In the genomic region with DNA sequence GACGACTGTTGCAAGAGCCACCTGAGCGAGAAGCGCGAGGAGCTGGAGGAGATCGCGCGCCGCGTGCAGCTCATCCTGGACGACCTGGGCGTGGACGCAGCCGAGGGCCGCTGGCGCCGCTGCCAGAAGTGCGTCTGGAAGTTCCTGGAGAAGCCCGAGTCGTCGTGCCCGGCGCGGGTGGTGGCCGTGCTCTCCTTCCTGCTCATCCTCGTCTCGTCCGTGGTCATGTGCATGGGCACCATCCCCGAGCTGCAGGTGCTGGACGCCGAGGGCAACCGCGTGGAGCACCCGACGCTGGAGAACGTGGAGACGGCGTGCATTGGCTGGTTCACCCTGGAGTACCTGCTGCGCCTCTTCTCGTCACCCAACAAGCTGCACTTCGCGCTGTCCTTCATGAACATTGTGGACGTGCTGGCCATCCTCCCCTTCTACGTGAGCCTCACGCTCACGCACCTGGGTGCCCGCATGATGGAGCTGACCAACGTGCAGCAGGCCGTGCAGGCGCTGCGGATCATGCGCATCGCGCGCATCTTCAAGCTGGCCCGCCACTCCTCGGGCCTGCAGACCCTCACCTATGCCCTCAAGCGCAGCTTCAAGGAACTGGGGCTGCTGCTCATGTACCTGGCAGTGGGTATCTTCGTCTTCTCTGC, we compare ENCODE assay signal across 20 cellular contexts. TPM values are rescaled to one million over a fixed set of nuclear protein-coding genes. Genes with fewer than 3 reads are reported as not detected.
DNase-seq lines count a peak whose midpoint lies in the region; ATAC-seq, FAIRE-seq and TF ChIP-seq lines count a peak whose summit lies in the region.
"Had no signal": no experiment of that assay in that cellular context is flagged by ENCODE, and none has a peak within 500 bp of the region (broad histone marks: within the 10 kb centered on the region; RNA-seq: fewer than 3 reads in every experiment).

No MANE protein-coding gene starts in this region.

- H3K9ac ChIP-seq in astrocyte (ENCODE audit: low read length): no peak overlapping the region
- peak overlapping the region in 1 of 2 donors; percentile 15 for H3K9ac ChIP-seq in stomach smooth muscle (ENCODE audit: low read length in 2 of 2)

- no peak overlapping the region for H2AFZ ChIP-seq in astrocyte (ENCODE audit: low read depth, low read length)

- no peak overlapping the region for H3K27ac Mint-ChIP-seq in astrocyte (ENCODE audit: unreplicated experiment)
- H3K27ac Mint-ChIP-seq: CD4-positive, CD25-positive, alpha-beta regulatory T cell; stimulated activated memory B cell treated with anti-CD40 and anti-IgM and Interleukin-4, amounts not matched to agents 10 μg/mL and 1 μg/mL and 100 μg/mL, for 72 hours had no signal

- peaks cover 3% of the 10 kb centered on the region for H3K4me1 ChIP-seq in astrocyte (ENCODE audit: insufficient read depth, low read length)
- peaks cover 20% of the 10 kb centered on the region for H3K4me1 ChIP-seq in stomach smooth muscle (ENCODE audit: control insufficient read depth, insufficient read depth, low read length)
- H3K4me1 ChIP-seq: ascending aorta, foreskin keratinocyte had no signal

- DNase-seq in activated CD4-positive, CD25-positive, alpha-beta regulatory T cell treated with anti-CD3 and anti-CD28 coated beads, Interleukin-2, amount 50 U/mL, for 72 hours: peak; percentile 22
- no peak for DNase-seq in activated CD4-positive, CD25-positive, alpha-beta regulatory T cell (lab: John Stamatoyannopoulos, UW)
- DNase-seq in astrocyte (ENCODE audit: low read depth) (no peak), mesenteric fat pad (ENCODE audit: low spot score) (peak; percentile 85), A172 (ENCODE audit: low spot score) (no peak), pons (ENCODE audit: low spot score) (no peak)
- DNase-seq: activated gamma-delta T cell treated with Interleukin-2 at 50 U/mL for 16 hours; CD4-positive, CD25-positive, alpha-beta regulatory T cell; foreskin keratinocyte; NCI-H1436 treated with DMSO at 0.1 percent for 48 hours; NCI-H2227 treated with DMSO at 0.1 percent for 48 hours had no signal

- no peaks in the 10 kb centered on the region for H4K20me1 ChIP-seq in astrocyte (ENCODE audit: insufficient read depth, low read length)

- H3K9me3 ChIP-seq in astrocyte (ENCODE audit: insufficient read depth, low read depth, low read length) (no peaks in the 10 kb centered on the region), stomach smooth muscle (ENCODE audit: control insufficient read depth in 2 of 2, low read length in 2 of 2) (no peaks in the 10 kb centered on the region)
- H3K9me3 ChIP-seq: ascending aorta, tibial artery had no signal

- H3K36me3 Mint-ChIP-seq in astrocyte (ENCODE audit: low read depth, unreplicated experiment): peaks cover 2% of the 10 kb centered on the region
- H3K36me3 Mint-ChIP-seq: CD4-positive, CD25-positive, alpha-beta regulatory T cell; stimulated activated memory B cell treated with anti-CD40 and anti-IgM and Interleukin-4, amounts not matched to agents 10 μg/mL and 1 μg/mL and 100 μg/mL, for 72 hours had no signal

- peak overlapping the region; percentile 88 for H3K4me2 ChIP-seq in astrocyte (ENCODE audit: low read length)

- no peak for TF ChIP-seq CTCF in astrocyte (IDR thresholded peaks at IDR 0.05; ENCODE audit: insufficient read depth, low read depth, low read length)

- H3K4me1 Mint-ChIP-seq in astrocyte (ENCODE audit: low read depth, unreplicated experiment): no peaks in the 10 kb centered on the region
- H3K4me1 Mint-ChIP-seq: stimulated activated memory B cell treated with anti-CD40 and anti-IgM and Interleukin-4, amounts not matched to agents 10 μg/mL and 1 μg/mL and 100 μg/mL, for 72 hours had no signal

- ATAC-seq in HG02970 (IDR thresholded peaks at IDR 0.05; ENCODE audit: low FRiP score, unreplicated experiment): no peak
- ATAC-seq: activated CD4-positive, CD25-positive, alpha-beta regulatory T cell treated with anti-CD3 and anti-CD28 coated beads, Interleukin-2, amount 50 U/mL, for 24 hours; left lobe of liver had no signal

- H3K36me3 ChIP-seq in astrocyte (ENCODE audit: insufficient read depth, low read length) (no peaks in the 10 kb centered on the region), stomach smooth muscle (ENCODE audit: control insufficient read depth in 2 of 2, insufficient read depth in 2 of 2, low read length in 2 of 2) (no peaks in the 10 kb centered on the region)
- H3K36me3 ChIP-seq: ascending aorta, tibial artery had no signal

- peaks cover 3% of the 10 kb centered on the region for H3K27me3 ChIP-seq in astrocyte (ENCODE audit: insufficient read depth, low read length)
- H3K27me3 ChIP-seq in stomach smooth muscle (ENCODE audit: control insufficient read depth in 1 of 2, insufficient read depth in 2 of 2, low read length in 2 of 2): peaks cover 14 to 15% of the 10 kb centered on the region in 2 donors
- H3K27me3 ChIP-seq: ascending aorta had no signal

- H3K79me2 ChIP-seq in astrocyte (ENCODE audit: insufficient read depth, low read length): no peaks in the 10 kb centered on the region

- peaks cover 5% of the 10 kb centered on the region for H3K9me3 Mint-ChIP-seq in astrocyte (ENCODE audit: unreplicated experiment)
- H3K9me3 Mint-ChIP-seq: stimulated activated memory B cell treated with anti-CD40 and anti-IgM and Interleukin-4, amounts not matched to agents 10 μg/mL and 1 μg/mL and 100 μg/mL, for 72 hours had no signal

- H3K4me3 ChIP-seq in astrocyte (ENCODE audit: insufficient read depth, low read depth, low read length) (no peak overlapping the region), stomach smooth muscle (ENCODE audit: low read length in 2 of 2) (peak overlapping the region; percentile 40 to 71)
- H3K4me3 ChIP-seq: tibial artery had no signal

- FAIRE-seq in astrocyte (lab: Jason Lieb, UNC): no peak
- FAIRE-seq: colon had no signal

- peak overlapping the region; percentile 60 for H3K4me3 Mint-ChIP-seq in astrocyte (ENCODE audit: unreplicated experiment)
- H3K4me3 Mint-ChIP-seq: stimulated activated memory B cell treated with anti-CD40 and anti-IgM and Interleukin-4, amounts not matched to agents 10 μg/mL and 1 μg/mL and 100 μg/mL, for 72 hours had no signal

- H3K27ac ChIP-seq in astrocyte (ENCODE audit: low read depth, low read length) (no peak overlapping the region), stomach smooth muscle (ENCODE audit: low read length) (no peak overlapping the region)
- H3K27ac ChIP-seq: ascending aorta, foreskin keratinocyte, tibial artery had no signal

- H3K27me3 Mint-ChIP-seq in astrocyte (ENCODE audit: low read depth, unreplicated experiment): peaks cover 44% of the 10 kb centered on the region

RNA-seq across cellular contexts. Expression of gene KCNF1, which starts 1.2 kb away (rescaled TPM):
- total RNA-seq in astrocyte (0.19 and 1.6 TPM in 2 replicates), mesenteric fat pad (0.13 TPM)
- total RNA-seq in A172 (2014; rRNA removed; shearing (Covaris generic)): 0.14 and 0.71 TPM in 2 replicates
- total RNA-seq: ascending aorta; CD4-positive, CD25-positive, alpha-beta regulatory T cell; left lobe of liver; T-helper 1 cell treated with Interleukin-12 subunit alpha and Interleukin-12 subunit beta and Interleukin-4 antibody, amounts not matched to agents 30 ng/mL and 1 ng/mL, for 36 hours had no signal

Comparison
In these comparisons a context has a peak if more than half of its experiments do, and no peak if none do; other contexts are left out.
1. DNase-seq: peak in activated CD4-positive, CD25-positive, alpha-beta regulatory T cell treated with anti-CD3 and anti-CD28 coated beads, Interleukin-2, amount 50 U/mL, for 72 hours (single experiment) and mesenteric fat pad (single experiment); none in activated CD4-positive, CD25-positive, alpha-beta regulatory T cell (0 of 4), astrocyte (single experiment), A172 (single experiment) and pons (single experiment).